ENCODE assay signal across 26 cellular contexts in genomic region chr2:224555823-224556366, GRCh38. TPM values are rescaled to one million over a fixed set of nuclear protein-coding genes. Genes with fewer than 3 reads are reported as not detected.
A peak's percentile ranks its signal among the peaks of the same experiment; 100 is the strongest.
DNase-seq lines count a peak whose midpoint lies in the region; ATAC-seq and TF ChIP-seq lines count a peak whose summit lies in the region.
"Had no signal": no experiment of that assay in that cellular context is flagged by ENCODE, and none has a peak within 500 bp of the region (broad histone marks: within the 10 kb centered on the region; RNA-seq: fewer than 3 reads in every experiment).

No MANE protein-coding gene starts in this region.

- no peak overlapping the region for H3K4me3 Mint-ChIP-seq in activated CD4-positive, alpha-beta memory T cell treated with anti-CD3 and anti-CD28 coated beads for 36 hours
- no peak overlapping the region for H3K4me3 Mint-ChIP-seq in activated CD4-positive, alpha-beta memory T cell treated with anti-CD3 and anti-CD28 coated beads, Interleukin-2, amount 10 ng/mL, durations not matched to agents 7 days and 5 days
- no peak overlapping the region for H3K4me3 Mint-ChIP-seq in GM23338
- H3K4me3 Mint-ChIP-seq in activated naive CD8-positive, alpha-beta T cell treated with anti-CD3 and anti-CD28 coated beads, Interleukin-2, amount 50 U/mL, for 24 hours = no peak overlapping the region
- H3K4me3 Mint-ChIP-seq: activated CD4-positive, alpha-beta T cell treated with anti-CD3 and anti-CD28 coated beads, Interleukin-2, amount 10 ng/mL, durations not matched to agents 7 days and 5 days; activated CD8-positive, alpha-beta memory T cell treated with anti-CD3 and anti-CD28 coated beads, Interleukin-2, amount 10 ng/mL, durations not matched to agents 7 days and 5 days; CD4-positive, alpha-beta memory T cell; nephron had no signal

- H3K4me1 ChIP-seq in GM23338 (ENCODE audit: insufficient read depth) = peaks cover 30% of the 10 kb centered on the region
- H3K4me1 ChIP-seq in osteoblast (ENCODE audit: insufficient read depth, low read length) = peaks cover 6% of the 10 kb centered on the region

- TF ChIP-seq CTCF in GM23338 (conservative IDR thresholded peaks at IDR 0.05; ENCODE audit: low read depth in 2 of 2) = no peak
- no peak for TF ChIP-seq CTCF in osteoblast (IDR thresholded peaks at IDR 0.05; ENCODE audit: extremely low read depth, low read depth, low read length)

- H3K4me2 ChIP-seq in GM23338 (0 out of 2 replicates have a peak overlapping the region, but pooled peaks have one; percentile 37), osteoblast (ENCODE audit: insufficient read depth, low read length) (no peak overlapping the region)

- POLR2A ChIA-PET in activated CD4-positive, alpha-beta memory T cell treated with anti-CD3 and anti-CD28 coated beads for 36 hours (lab: Charles Lee) = no interaction called here
- POLR2A ChIA-PET in activated CD4-positive, alpha-beta memory T cell treated with anti-CD3 and anti-CD28 coated beads, Interleukin-2, amount 10 ng/mL, durations not matched to agents 7 days and 5 days (lab: Charles Lee) = no interaction called here

- H3K36me3 ChIP-seq in GM23338 (ENCODE audit: insufficient read depth) (no peaks in the 10 kb centered on the region), osteoblast (ENCODE audit: insufficient read depth, low read length) (no peaks in the 10 kb centered on the region)
- H3K36me3 ChIP-seq: HAP-1 had no signal

- H3K9me2 ChIP-seq in GM23338 (ENCODE audit: insufficient read depth) = no peaks in the 10 kb centered on the region

- no peaks in the 10 kb centered on the region for H3K27me3 ChIP-seq in GM23338 (ENCODE audit: insufficient read depth)
- H3K27me3 ChIP-seq in osteoblast (ENCODE audit: insufficient read depth, low read length) = no peaks in the 10 kb centered on the region

- no peaks in the 10 kb centered on the region for H3F3A ChIP-seq in GM23338 (replicated peaks; ENCODE audit: low read depth)

- peak overlapping the region; percentile 9 for H3K27ac Mint-ChIP-seq in activated CD4-positive, alpha-beta memory T cell treated with anti-CD3 and anti-CD28 coated beads for 36 hours
- H3K27ac Mint-ChIP-seq in activated CD4-positive, alpha-beta memory T cell treated with anti-CD3 and anti-CD28 coated beads, Interleukin-2, amount 10 ng/mL, durations not matched to agents 7 days and 5 days = no peak overlapping the region
- H3K27ac Mint-ChIP-seq in GM23338 = no peak overlapping the region
- peak overlapping the region; percentile 37 for H3K27ac Mint-ChIP-seq in activated naive CD8-positive, alpha-beta T cell treated with anti-CD3 and anti-CD28 coated beads, Interleukin-2, amount 50 U/mL, for 24 hours
- H3K27ac Mint-ChIP-seq: activated CD4-positive, alpha-beta T cell treated with anti-CD3 and anti-CD28 coated beads, Interleukin-2, amount 10 ng/mL, durations not matched to agents 7 days and 5 days; activated CD8-positive, alpha-beta memory T cell treated with anti-CD3 and anti-CD28 coated beads, Interleukin-2, amount 10 ng/mL, durations not matched to agents 7 days and 5 days; activated naive CD4-positive, alpha-beta T cell treated with anti-CD3 and anti-CD28 coated beads, Interleukin-2, amount 50 U/mL, for 72 hours; nephron had no signal

- H3K4me1 Mint-ChIP-seq in activated CD4-positive, alpha-beta memory T cell treated with anti-CD3 and anti-CD28 coated beads for 36 hours (ENCODE audit: low read depth) = peaks cover 36% of the 10 kb centered on the region
- peaks cover 4% of the 10 kb centered on the region for H3K4me1 Mint-ChIP-seq in activated CD4-positive, alpha-beta memory T cell treated with anti-CD3 and anti-CD28 coated beads, Interleukin-2, amount 10 ng/mL, durations not matched to agents 7 days and 5 days
- H3K4me1 Mint-ChIP-seq in GM23338 = peaks cover 14% of the 10 kb centered on the region
- peaks cover 34% of the 10 kb centered on the region for H3K4me1 Mint-ChIP-seq in activated naive CD8-positive, alpha-beta T cell treated with anti-CD3 and anti-CD28 coated beads, Interleukin-2, amount 50 U/mL, for 24 hours

- peaks cover 10% of the 10 kb centered on the region for H4K20me1 ChIP-seq in GM23338 (replicated peaks; ENCODE audit: insufficient read depth)
- H4K20me1 ChIP-seq in osteoblast (ENCODE audit: insufficient read depth, low read length) = peaks cover 60% of the 10 kb centered on the region

- DNase-seq in activated CD4-positive, alpha-beta memory T cell treated with anti-CD3 and anti-CD28 coated beads for 36 hours = no peak
- no peak for DNase-seq in activated CD4-positive, alpha-beta memory T cell treated with anti-CD3 and anti-CD28 coated beads, Interleukin-2, amount 10 ng/mL, durations not matched to agents 7 days and 5 days
- DNase-seq in GM23338 (ENCODE audit: low spot score) = no peak
- DNase-seq in activated naive CD8-positive, alpha-beta T cell treated with anti-CD3 and anti-CD28 coated beads, Interleukin-2, amount 50 U/mL, for 24 hours = no peak
- no peak for DNase-seq in osteoblast (ENCODE audit: insufficient read length, low spot score, missing footprints)
- no peak for DNase-seq in HK-2 (ENCODE audit: unreplicated experiment)
- DNase-seq: 8988T; activated CD4-positive, alpha-beta T cell treated with anti-CD3 and anti-CD28 coated beads, Interleukin-2, amount 10 ng/mL, durations not matched to agents 7 days and 5 days; activated CD8-positive, alpha-beta memory T cell treated with anti-CD3 and anti-CD28 coated beads, Interleukin-2, amount 10 ng/mL, durations not matched to agents 7 days and 5 days; AML-193; aorta; CD4-positive, alpha-beta memory T cell; effector CD4-positive, alpha-beta T cell; hypothalamus; mammary epithelial cell; NCI-H1092; NCI-H187; NCI-H2171; NCI-H510A treated with DMSO at 0.1 percent for 48 hours; stimulated activated naive CD4-positive, alpha-beta T cell had no signal

- intact Hi-C loops in activated CD4-positive, alpha-beta memory T cell treated with anti-CD3 and anti-CD28 coated beads for 36 hours (cut with micrococcal nuclease) = no loop called here

- H3K27ac ChIP-seq in GM23338 (ENCODE audit: low read depth) (no peak overlapping the region), osteoblast (ENCODE audit: low read depth, low read length) (peak overlapping the region; percentile 16)
- H3K27ac ChIP-seq: VCaP had no signal

- H3K9me3 Mint-ChIP-seq in activated CD4-positive, alpha-beta memory T cell treated with anti-CD3 and anti-CD28 coated beads for 36 hours = no peaks in the 10 kb centered on the region
- H3K9me3 Mint-ChIP-seq in activated CD4-positive, alpha-beta memory T cell treated with anti-CD3 and anti-CD28 coated beads, Interleukin-2, amount 10 ng/mL, durations not matched to agents 7 days and 5 days = no peaks in the 10 kb centered on the region
- no peaks in the 10 kb centered on the region for H3K9me3 Mint-ChIP-seq in GM23338
- H3K9me3 Mint-ChIP-seq in activated naive CD8-positive, alpha-beta T cell treated with anti-CD3 and anti-CD28 coated beads, Interleukin-2, amount 50 U/mL, for 24 hours = no peaks in the 10 kb centered on the region
- H3K9me3 Mint-ChIP-seq: activated CD4-positive, alpha-beta T cell treated with anti-CD3 and anti-CD28 coated beads, Interleukin-2, amount 10 ng/mL, durations not matched to agents 7 days and 5 days; activated naive CD4-positive, alpha-beta T cell treated with anti-CD3 and anti-CD28 coated beads, Interleukin-2, amount 50 U/mL, for 72 hours; CD4-positive, alpha-beta memory T cell; nephron had no signal

- no peak overlapping the region for H2AFZ ChIP-seq in GM23338
- H2AFZ ChIP-seq in osteoblast (ENCODE audit: low read length) = no peak overlapping the region

- H3K79me2 ChIP-seq in GM23338 (replicated peaks; ENCODE audit: insufficient read depth) (peaks cover 99% of the 10 kb centered on the region), osteoblast (ENCODE audit: insufficient read depth, low read length) (peaks cover 94% of the 10 kb centered on the region)

- CTCF ChIA-PET in activated CD4-positive, alpha-beta memory T cell treated with anti-CD3 and anti-CD28 coated beads for 36 hours (lab: Charles Lee) = no interaction called here
- CTCF ChIA-PET in activated CD4-positive, alpha-beta memory T cell treated with anti-CD3 and anti-CD28 coated beads, Interleukin-2, amount 10 ng/mL, durations not matched to agents 7 days and 5 days (lab: Charles Lee) = no interaction called here

- H3K36me3 Mint-ChIP-seq in activated CD4-positive, alpha-beta memory T cell treated with anti-CD3 and anti-CD28 coated beads for 36 hours = peaks cover 21% of the 10 kb centered on the region
- H3K36me3 Mint-ChIP-seq in activated CD4-positive, alpha-beta memory T cell treated with anti-CD3 and anti-CD28 coated beads, Interleukin-2, amount 10 ng/mL, durations not matched to agents 7 days and 5 days (ENCODE audit: low read depth) = peaks cover 36% of the 10 kb centered on the region
- H3K36me3 Mint-ChIP-seq in GM23338 (ENCODE audit: low read depth) = peaks cover 5% of the 10 kb centered on the region; the same call in 1 of the 3 replicates
- peaks cover 38% of the 10 kb centered on the region for H3K36me3 Mint-ChIP-seq in activated naive CD8-positive, alpha-beta T cell treated with anti-CD3 and anti-CD28 coated beads, Interleukin-2, amount 50 U/mL, for 24 hours (ENCODE audit: low read depth)

- H3K9me3 ChIP-seq in osteoblast (ENCODE audit: low read depth, low read length) = no peaks in the 10 kb centered on the region
- H3K9me3 ChIP-seq: HAP-1 had no signal

- ATAC-seq in GM23338 = no peak
- ATAC-seq in activated naive CD8-positive, alpha-beta T cell treated with anti-CD3 and anti-CD28 coated beads, Interleukin-2, amount 50 U/mL, for 24 hours = no peak
- ATAC-seq in HG03159 (IDR thresholded peaks at IDR 0.05; ENCODE audit: unreplicated experiment) = no peak
- no peak for ATAC-seq in GM18873 (IDR thresholded peaks at IDR 0.05; ENCODE audit: low FRiP score, unreplicated experiment)
- ATAC-seq: activated CD8-positive, alpha-beta memory T cell treated with anti-CD3 and anti-CD28 coated beads, Interleukin-2, amount 10 ng/mL, durations not matched to agents 7 days and 5 days had no signal

- no peaks in the 10 kb centered on the region for H3K27me3 Mint-ChIP-seq in activated CD4-positive, alpha-beta memory T cell treated with anti-CD3 and anti-CD28 coated beads for 36 hours
- no peaks in the 10 kb centered on the region for H3K27me3 Mint-ChIP-seq in activated CD4-positive, alpha-beta memory T cell treated with anti-CD3 and anti-CD28 coated beads, Interleukin-2, amount 10 ng/mL, durations not matched to agents 7 days and 5 days
- H3K27me3 Mint-ChIP-seq in GM23338 (ENCODE audit: insufficient read depth, low read depth, poor library complexity) = no peaks in the 10 kb centered on the region
- no peaks in the 10 kb centered on the region for H3K27me3 Mint-ChIP-seq in activated naive CD8-positive, alpha-beta T cell treated with anti-CD3 and anti-CD28 coated beads, Interleukin-2, amount 50 U/mL, for 24 hours
- H3K27me3 Mint-ChIP-seq: activated CD4-positive, alpha-beta T cell treated with anti-CD3 and anti-CD28 coated beads, Interleukin-2, amount 10 ng/mL, durations not matched to agents 7 days and 5 days; activated CD8-positive, alpha-beta memory T cell treated with anti-CD3 and anti-CD28 coated beads, Interleukin-2, amount 10 ng/mL, durations not matched to agents 7 days and 5 days; CD4-positive, alpha-beta memory T cell had no signal

- no peak overlapping the region for H3K4me3 ChIP-seq in GM23338
- no peak overlapping the region for H3K4me3 ChIP-seq in osteoblast (ENCODE audit: insufficient read depth, low read length)
- H3K4me3 ChIP-seq: HAP-1 had no signal

RNA-seq across cellular contexts. Expression of gene CUL3, which starts 29.3 kb away (rescaled TPM):
- total RNA-seq in activated CD4-positive, alpha-beta memory T cell treated with anti-CD3 and anti-CD28 coated beads for 36 hours = 10 to 100 TPM; 75.8 to 79.5 TPM
- total RNA-seq in activated CD4-positive, alpha-beta memory T cell treated with anti-CD3 and anti-CD28 coated beads, Interleukin-2, amount 10 ng/mL, durations not matched to agents 7 days and 5 days = 10 to 100 TPM; 66.9 to 72.7 TPM
- total RNA-seq in GM23338 (2014; rRNA removed; shearing (Covaris generic)) = 99.5 and 125 TPM in 2 replicates
- polyA plus RNA-seq in GM23338 (2016; fragmentation: Nextera tagmentation; extraction: Ambion mirVana) = 74.2 and 86.0 TPM in 2 replicates
- 59.5 and 64.4 TPM in 2 replicates for total RNA-seq in osteoblast

Comparison
In these comparisons a context has a peak if more than half of its experiments do, and no peak if none do; other contexts are left out.
1. H3K27ac Mint-ChIP-seq: peak in activated CD4-positive, alpha-beta memory T cell treated with anti-CD3 and anti-CD28 coated beads for 36 hours (single experiment) and activated naive CD8-positive, alpha-beta T cell treated with anti-CD3 and anti-CD28 coated beads, Interleukin-2, amount 50 U/mL, for 24 hours (single experiment); none in activated CD4-positive, alpha-beta memory T cell treated with anti-CD3 and anti-CD28 coated beads, Interleukin-2, amount 10 ng/mL, durations not matched to agents 7 days and 5 days (single experiment) and GM23338 (single experiment).